Comparison of ENCODE assay signal across 8 cellular contexts in the genomic region with DNA sequence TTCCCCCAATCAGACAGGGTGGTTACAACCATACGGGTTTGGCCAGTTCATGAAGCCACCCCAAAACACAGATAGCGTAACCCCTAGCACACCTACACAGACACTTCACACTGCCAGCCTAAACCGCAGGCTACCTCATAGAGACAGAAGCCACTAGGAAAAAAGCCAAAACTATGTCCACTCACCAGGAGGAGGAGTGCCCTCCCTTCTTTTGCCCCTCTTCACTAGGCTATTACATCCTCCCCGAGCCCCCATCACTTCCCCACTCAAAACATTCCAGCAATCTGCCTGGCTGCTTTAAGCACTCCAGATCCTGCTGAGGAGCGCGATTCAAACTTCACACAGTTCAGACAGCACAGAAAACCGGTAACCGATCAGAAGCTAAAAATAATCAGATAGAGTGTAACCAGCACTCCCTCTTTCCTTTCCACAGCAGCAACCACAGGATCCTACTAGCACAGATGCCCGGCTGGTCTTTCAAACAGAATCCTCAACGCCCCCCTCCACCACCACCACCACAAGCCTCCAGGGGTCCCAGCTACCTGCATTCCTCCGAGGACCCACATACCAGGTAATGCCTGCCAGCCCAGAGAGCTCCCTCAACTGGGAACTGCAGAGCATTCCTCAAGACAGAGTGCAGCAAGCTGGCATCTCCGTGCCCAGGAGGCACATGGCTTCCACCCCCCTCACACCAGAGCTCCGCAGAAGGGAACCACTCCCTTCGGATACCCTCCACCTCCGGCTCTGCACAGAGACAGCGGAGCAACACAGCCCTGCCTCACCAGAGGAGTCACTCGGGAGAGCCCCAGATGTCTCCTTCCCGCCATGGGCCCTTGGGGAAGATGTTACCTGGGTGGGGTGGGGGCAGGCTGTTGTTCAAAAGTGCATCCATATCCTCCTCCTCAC. TPM values are rescaled to one million over a fixed set of nuclear protein-coding genes. Genes with fewer than 3 reads are reported as not detected.
A peak's percentile ranks its signal among the peaks of the same experiment; 100 is the strongest.
DNase-seq lines count a peak whose midpoint lies in the region; ATAC-seq and TF ChIP-seq lines count a peak whose summit lies in the region.

No MANE protein-coding gene starts in this region.

- no peak overlapping the region for H3K4me3 Mint-ChIP-seq in activated naive CD8-positive, alpha-beta T cell treated with anti-CD3 and anti-CD28 coated beads for 36 hours

- peak overlapping the region; percentile 99 for H3K4me3 ChIP-seq in left ventricle myocardium inferior

- H3K27ac ChIP-seq in left ventricle myocardium inferior (replicated peaks) = peak overlapping the region; percentile 99

- H3K4me1 ChIP-seq in left ventricle myocardium inferior = peaks cover 64% of the 10 kb centered on the region

- intact Hi-C loops in left ventricle myocardium inferior (cut with micrococcal nuclease) = no loop called here

- H3K27ac Mint-ChIP-seq in activated naive CD8-positive, alpha-beta T cell treated with anti-CD3 and anti-CD28 coated beads for 36 hours = peak overlapping the region; percentile 88

- DNase-seq in EH (ENCODE audit: low read depth) = peak; percentile 52
- DNase-seq in NCI-H2171 treated with DMSO at 0.1 percent for 48 hours (lab: John Stamatoyannopoulos, UW) = peak; percentile 90
- peak; percentile 52 for DNase-seq in activated naive CD8-positive, alpha-beta T cell treated with anti-CD3 and anti-CD28 coated beads for 36 hours
- peak; percentile 17 for DNase-seq in left ventricle myocardium inferior
- DNase-seq in putamen (ENCODE audit: low spot score) = peak; percentile 58
- DNase-seq in retina = no peak

- no peaks in the 10 kb centered on the region for H3K27me3 ChIP-seq in left ventricle myocardium inferior (ENCODE audit: low read depth)

- peaks cover 31% of the 10 kb centered on the region for H3K36me3 ChIP-seq in left ventricle myocardium inferior

- no peaks in the 10 kb centered on the region for H3K9me3 Mint-ChIP-seq in activated naive CD8-positive, alpha-beta T cell treated with anti-CD3 and anti-CD28 coated beads for 36 hours

- ATAC-seq in GM18517 (IDR thresholded peaks at IDR 0.05; ENCODE audit: unreplicated experiment) (no peak), HG03196 (IDR thresholded peaks at IDR 0.05; ENCODE audit: unreplicated experiment) (no peak)

- H3K9me3 ChIP-seq in left ventricle myocardium inferior (replicated peaks) = no peaks in the 10 kb centered on the region

- peaks cover 37% of the 10 kb centered on the region for H3K4me1 Mint-ChIP-seq in activated naive CD8-positive, alpha-beta T cell treated with anti-CD3 and anti-CD28 coated beads for 36 hours

- peaks cover 46% of the 10 kb centered on the region for H3K36me3 Mint-ChIP-seq in activated naive CD8-positive, alpha-beta T cell treated with anti-CD3 and anti-CD28 coated beads for 36 hours

- H3K27me3 Mint-ChIP-seq in activated naive CD8-positive, alpha-beta T cell treated with anti-CD3 and anti-CD28 coated beads for 36 hours = no peaks in the 10 kb centered on the region

- no peak for TF ChIP-seq CTCF in left ventricle myocardium inferior (IDR thresholded peaks at IDR 0.05; ENCODE audit: borderline replicate concordance)

RNA-seq across cellular contexts. Expression of gene CHD4, which starts 1.5 kb away (rescaled TPM):
- total RNA-seq in activated naive CD8-positive, alpha-beta T cell treated with anti-CD3 and anti-CD28 coated beads for 36 hours = 100 to 1,000 TPM; 262 to 293 TPM
- total RNA-seq in left ventricle myocardium inferior = 151 TPM

RNA-seq across cellular contexts. Expression of gene LPAR5, which starts 30.1 kb away (rescaled TPM):
- 1 to 10 TPM; 7.3 to 7.9 TPM for total RNA-seq in activated naive CD8-positive, alpha-beta T cell treated with anti-CD3 and anti-CD28 coated beads for 36 hours
- 7.0 TPM for total RNA-seq in left ventricle myocardium inferior

RNA-seq across cellular contexts. Expression of gene NOP2, which starts 37.6 kb away (rescaled TPM):
- 100 to 1,000 TPM; 151 to 153 TPM for total RNA-seq in activated naive CD8-positive, alpha-beta T cell treated with anti-CD3 and anti-CD28 coated beads for 36 hours
- total RNA-seq in left ventricle myocardium inferior = 15.3 TPM

RNA-seq across cellular contexts. Expression of gene ACRBP, which starts 41.6 kb away (rescaled TPM):
- total RNA-seq in activated naive CD8-positive, alpha-beta T cell treated with anti-CD3 and anti-CD28 coated beads for 36 hours = 1 to 10 TPM in 1 of 2 experiments, under 1 TPM in 1; 0.86 to 1.2 TPM
- total RNA-seq in left ventricle myocardium inferior = 1.4 TPM

RNA-seq across cellular contexts. Expression of gene IFFO1, which starts 49.8 kb away (rescaled TPM):
- total RNA-seq in activated naive CD8-positive, alpha-beta T cell treated with anti-CD3 and anti-CD28 coated beads for 36 hours = 1 to 10 TPM; 7.2 to 8.1 TPM
- 14.4 TPM for total RNA-seq in left ventricle myocardium inferior
